Comparison of ENCODE assay signal across 8 cellular contexts in the genomic region with DNA sequence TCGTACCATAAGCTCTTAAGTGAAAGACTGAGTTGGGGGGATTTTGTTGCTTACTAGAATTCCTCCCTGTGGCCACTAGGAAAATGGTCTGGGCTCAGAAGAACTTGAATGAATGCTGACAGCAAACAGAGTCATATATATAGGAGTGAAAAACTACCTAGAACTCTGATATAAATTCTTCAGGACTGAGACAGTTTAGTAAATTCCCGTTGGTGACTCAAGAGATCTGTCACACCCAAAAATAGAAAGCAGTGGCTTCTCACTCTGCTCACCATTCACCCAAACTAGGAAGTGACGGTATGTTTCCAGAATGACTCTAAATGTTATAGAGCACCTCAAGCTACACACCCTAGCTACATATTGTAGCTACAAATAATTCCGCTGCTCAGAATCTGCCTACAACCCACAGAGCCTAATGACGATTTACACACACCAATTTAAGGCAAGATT.
DNase-seq lines count a peak whose midpoint lies in the region; ATAC-seq and TF ChIP-seq lines count a peak whose summit lies in the region.

No MANE protein-coding gene starts in this region.

- no peak overlapping the region for H3K27ac Mint-ChIP-seq in nephron progenitor cell

- DNase-seq in AG08395 (ENCODE audit: low spot score) (peak; percentile 65), RWPE1 (ENCODE audit: low spot score) (peak; percentile 62), fibroblast of the aortic adventitia (ENCODE audit: low read depth) (peak; percentile 63), nephron progenitor cell (no peak), C1 segment of cervical spinal cord (lab: John Stamatoyannopoulos, UW) (no peak), NCI-H187 treated with DMSO at 0.1 percent for 48 hours (lab: John Stamatoyannopoulos, UW) (no peak)

- no peak overlapping the region for H3K4me3 ChIP-seq in fibroblast of the aortic adventitia (ENCODE audit: low read depth, low read length)

- ATAC-seq in GM18861 (IDR thresholded peaks at IDR 0.05; ENCODE audit: unreplicated experiment) (peak; percentile 88), HG02981 (IDR thresholded peaks at IDR 0.05; ENCODE audit: unreplicated experiment) (peak; percentile 92)

- H3K36me3 Mint-ChIP-seq in nephron progenitor cell (ENCODE audit: low read depth): peaks cover 5% of the 10 kb centered on the region

- H3K9me3 Mint-ChIP-seq in nephron progenitor cell: no peaks in the 10 kb centered on the region

- POLR2A ChIA-PET in RWPE1 (lab: Yijun Ruan, JAX; ENCODE audit: low non-redundant PET): no interaction called here

- no peak overlapping the region for H3K4me3 Mint-ChIP-seq in nephron progenitor cell

- no peak for TF ChIP-seq CTCF in RWPE1 (conservative IDR thresholded peaks at IDR 0.05; ENCODE audit: low read depth)
- TF ChIP-seq CTCF in fibroblast of the aortic adventitia (IDR thresholded peaks at IDR 0.05; ENCODE audit: insufficient read depth, low read length): peak; percentile 37
- TF ChIP-seq CTCF in nephron progenitor cell (IDR thresholded peaks at IDR 0.05): no peak

- H3K27me3 Mint-ChIP-seq in nephron progenitor cell (ENCODE audit: low read depth, poor library complexity): no peaks in the 10 kb centered on the region

- H3K4me1 Mint-ChIP-seq in nephron progenitor cell: peaks cover 31% of the 10 kb centered on the region

- CTCF ChIA-PET in RWPE1 (lab: Yijun Ruan, JAX): interaction anchor here (0.7 to 0.8 kb wide), 2 partner anchors 35 to 116 kb away, joined by 3 to 4 read pairs; partner anchors contain the start of gene TBC1D4

- H3K27ac ChIP-seq in RWPE1: no peak overlapping the region

Comparison
In these comparisons a context has a peak if more than half of its experiments do, and no peak if none do; other contexts are left out.
1. DNase-seq: peak in AG08395 (single experiment), RWPE1 (single experiment) and fibroblast of the aortic adventitia (single experiment); none in nephron progenitor cell (single experiment), C1 segment of cervical spinal cord (0 of 14) and NCI-H187 treated with DMSO at 0.1 percent for 48 hours (single experiment).